In the genomic region with DNA sequence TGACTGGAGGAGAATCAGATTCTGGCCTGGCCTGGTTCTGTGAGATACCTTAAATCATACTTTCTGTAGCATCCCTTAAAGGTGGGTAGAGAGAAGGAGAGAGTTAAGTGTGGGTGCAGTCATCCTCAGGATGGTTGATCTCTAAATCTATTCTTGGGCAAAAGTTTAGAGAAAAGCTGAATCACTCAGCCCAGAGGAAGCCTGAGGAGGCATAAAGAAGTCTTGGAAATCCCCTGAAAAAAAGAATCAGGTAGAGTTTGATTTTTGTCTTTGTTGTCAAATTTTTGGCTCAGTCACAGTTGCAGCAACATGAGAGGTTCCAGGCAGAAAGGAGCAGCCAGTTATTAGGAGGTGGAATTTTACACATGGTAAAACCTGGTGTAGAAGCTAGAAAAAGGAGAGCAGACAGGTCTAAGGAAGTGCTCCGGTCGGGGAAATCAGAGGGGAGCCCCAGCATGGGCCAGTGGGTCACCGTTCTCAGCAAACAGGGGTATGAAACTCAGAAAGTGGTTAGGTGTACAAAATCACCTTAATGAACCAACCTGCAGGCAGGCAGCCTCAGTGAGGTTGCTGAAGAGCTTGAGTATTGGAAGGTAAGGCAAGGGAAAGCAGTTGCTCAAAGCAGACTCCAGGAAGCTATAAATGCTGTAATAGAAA, we compare ENCODE assay signal across 18 cellular contexts.
DNase-seq lines count a peak whose midpoint lies in the region; ATAC-seq and TF ChIP-seq lines count a peak whose summit lies in the region.
"Had no signal": no experiment of that assay in that cellular context is flagged by ENCODE, and none has a peak within 500 bp of the region (broad histone marks: within the 10 kb centered on the region; RNA-seq: fewer than 3 reads in every experiment).

No MANE protein-coding gene starts in this region.

- peaks cover 24% of the 10 kb centered on the region for H3K4me1 ChIP-seq in suprapubic skin
- H3K4me1 ChIP-seq: left lung, right lobe of liver had no signal

- WGBS in suprapubic skin, result 59% methylated on average over 3 of the region's 3 CpGs

- no peak for TF ChIP-seq POLR2A in suprapubic skin (IDR thresholded peaks at IDR 0.05)

- H3K27ac ChIP-seq in suprapubic skin, result peak overlapping the region; percentile 57
- H3K27ac ChIP-seq: left lung, right lobe of liver had no signal

- no peaks in the 10 kb centered on the region for H3K36me3 ChIP-seq in suprapubic skin
- H3K36me3 ChIP-seq: left lung, right lobe of liver had no signal

- H3K4me3 ChIP-seq in suprapubic skin, result no peak overlapping the region
- H3K4me3 ChIP-seq: left lung, right lobe of liver had no signal

- DNase-seq in chondrocyte (ENCODE audit: low spot score) (no peak), kidney glomerular epithelial cell (lab: John Stamatoyannopoulos, UW) (peak; percentile 1), suprapubic skin (ENCODE audit: low spot score in 2 of 2) (no peak), medulla oblongata (ENCODE audit: extremely low spot score) (no peak), middle frontal gyrus (ENCODE audit: extremely low spot score, low spot score) (no peak)
- no peak for DNase-seq in stimulated activated CD4-positive, alpha-beta T cell treated with anti-CD3 and anti-CD28 coated beads, Interleukin-2, amount 100 ng/mL, for 48 hours
- DNase-seq: activated CD4-positive, alpha-beta T cell treated with anti-CD3 and anti-CD28 coated beads for 48 hours; activated CD8-positive, alpha-beta memory T cell treated with anti-CD3 and anti-CD28 coated beads, Interleukin-2, amount 50 U/mL, for 4 hours; NCI-H2029; NCI-H446 treated with DMSO at 0.1 percent for 48 hours; occipital lobe; right lobe of liver; stimulated activated CD4-positive, alpha-beta T cell treated with anti-CD3 and anti-CD28 coated beads, Interleukin-4, amount 100 ng/mL, for 24 hours; SW 1271 had no signal

- H3K9me3 Mint-ChIP-seq in chondrocyte (ENCODE audit: low read depth), result no peaks in the 10 kb centered on the region

- no peaks in the 10 kb centered on the region for H3K36me3 Mint-ChIP-seq in chondrocyte (ENCODE audit: low read depth)

- peak overlapping the region; percentile 74 for H3K27ac Mint-ChIP-seq in chondrocyte (ENCODE audit: unreplicated experiment)

- no peaks in the 10 kb centered on the region for H3K9me3 ChIP-seq in suprapubic skin
- H3K9me3 ChIP-seq: right lobe of liver had no signal

- peaks cover 11% of the 10 kb centered on the region for H3K4me1 Mint-ChIP-seq in chondrocyte (ENCODE audit: low read depth)

- peak; percentile 58 for ATAC-seq in HG02610 (IDR thresholded peaks at IDR 0.05; ENCODE audit: unreplicated experiment)
- no peak for ATAC-seq in HG03039 (IDR thresholded peaks at IDR 0.05; ENCODE audit: unreplicated experiment)
- ATAC-seq: HepG2, left lung, right lobe of liver had no signal

- no peaks in the 10 kb centered on the region for H3K27me3 Mint-ChIP-seq in chondrocyte (ENCODE audit: low read depth)

- TF ChIP-seq CTCF in chondrocyte (IDR thresholded peaks at IDR 0.05) (no peak), suprapubic skin (IDR thresholded peaks at IDR 0.05) (no peak)

- no peaks in the 10 kb centered on the region for H3K27me3 ChIP-seq in suprapubic skin
- H3K27me3 ChIP-seq: left lung, right lobe of liver had no signal

- TF ChIP-seq EP300 in suprapubic skin (IDR thresholded peaks at IDR 0.05), result no peak

- H3K4me3 Mint-ChIP-seq in chondrocyte (ENCODE audit: unreplicated experiment), result no peak overlapping the region
